ENCODE assay signal across 21 cellular contexts in the genomic region with DNA sequence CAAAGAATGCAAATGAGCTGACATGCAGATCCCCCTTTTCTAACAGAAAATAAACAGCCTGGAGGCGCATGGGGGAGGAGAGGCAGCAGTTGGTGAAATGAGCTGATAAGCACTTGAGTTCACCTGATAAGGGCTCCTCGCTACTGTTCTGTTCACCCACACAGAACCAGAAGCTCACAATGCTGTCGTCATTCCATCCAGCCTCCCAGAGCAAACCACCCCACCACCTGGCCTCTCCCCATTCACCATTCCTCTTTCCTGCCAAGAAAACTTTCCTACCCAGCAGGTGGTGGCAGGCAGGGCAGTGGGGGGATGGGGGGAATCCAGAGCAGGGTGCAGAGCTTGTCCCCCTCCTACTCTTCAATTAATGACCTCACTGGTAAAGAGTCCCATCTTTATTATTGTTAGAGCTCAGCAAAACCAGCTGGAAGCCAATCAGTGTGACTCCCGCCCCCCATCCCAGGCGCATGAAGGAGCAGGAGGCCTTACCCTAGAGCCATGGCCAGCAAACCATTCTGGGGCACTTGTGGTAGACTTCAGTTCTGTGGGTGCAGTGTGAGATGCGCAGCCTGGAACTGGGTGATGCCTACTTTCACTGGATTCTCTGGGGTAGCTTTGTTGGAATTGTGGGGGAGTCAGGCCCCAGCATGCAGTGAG.
A peak's percentile ranks its signal among the peaks of the same experiment; 100 is the strongest.
DNase-seq lines count a peak whose midpoint lies in the region; FAIRE-seq and TF ChIP-seq lines count a peak whose summit lies in the region.
"Had no signal": no experiment of that assay in that cellular context is flagged by ENCODE, and none has a peak within 500 bp of the region (broad histone marks: within the 10 kb centered on the region; RNA-seq: fewer than 3 reads in every experiment).

No MANE protein-coding gene starts in this region.

- no peak for TF ChIP-seq RAD21 in H1 (IDR thresholded peaks at IDR 0.05 in 1 of 2, conservative IDR thresholded peaks at IDR 0.05 in 1 of 2; ENCODE audit: low read depth in 2 of 2, low read length in 2 of 2)

- H3K9me3 ChIP-seq in breast epithelium (no peaks in the 10 kb centered on the region), H1 (ENCODE audit: insufficient read depth in 2 of 2, low read depth in 1 of 2, low read length in 1 of 2) (no peaks in the 10 kb centered on the region), ovary (no peaks in the 10 kb centered on the region)
- H3K9me3 ChIP-seq: A549, thoracic aorta had no signal

- H3K4me3 ChIP-seq in breast epithelium (no peak overlapping the region), H1 (ENCODE audit: extremely low read depth in 1 of 4, insufficient read depth in 2 of 4, low read depth in 3 of 4, low read length in 4 of 4) (no peak overlapping the region), ovary (no peak overlapping the region)
- H3K4me3 ChIP-seq: A549, thoracic aorta had no signal

- no peak overlapping the region for H3K27ac Mint-ChIP-seq in MCF 10A (ENCODE audit: low read depth, unreplicated experiment)
- H3K27ac Mint-ChIP-seq: activated naive CD4-positive, alpha-beta T cell treated with anti-CD3 and anti-CD28 coated beads, Interleukin-2, amount 10 ng/mL, durations not matched to agents 7 days and 5 days; IgD-negative memory B cell; T-cell had no signal

- TF ChIP-seq POLR2A in breast epithelium (IDR thresholded peaks at IDR 0.05): no peak
- TF ChIP-seq POLR2A in H1 (IDR thresholded peaks at IDR 0.05; ENCODE audit: control extremely low read depth in 1 of 2, low read depth in 2 of 2, low read length in 2 of 2): no peak
- no peak for TF ChIP-seq POLR2A in ovary (IDR thresholded peaks at IDR 0.05)

- intact Hi-C loops in MCF 10A (cut with micrococcal nuclease): no loop called here
- intact Hi-C loops in breast epithelium (cut with DNase I; ENCODE audit: low total_unique reads): no loop called here
- intact Hi-C loops in ovary (cut with DNase I): no loop called here

- no peak for FAIRE-seq in H1 (lab: Jason Lieb, UNC)
- FAIRE-seq: A549, endometrium had no signal

- peak overlapping the region; percentile 14; the same call in 1 of the 2 replicates for H2BK12ac ChIP-seq in H1 (ENCODE audit: low read depth, low read length)

- no peak overlapping the region for H3K4me3 Mint-ChIP-seq in MCF 10A (ENCODE audit: unreplicated experiment)
- H3K4me3 Mint-ChIP-seq: activated naive CD4-positive, alpha-beta T cell treated with anti-CD3 and anti-CD28 coated beads, Interleukin-2, amount 10 ng/mL, durations not matched to agents 7 days and 5 days; IgD-negative memory B cell; neural crest cell; T-cell had no signal

- no peak overlapping the region for H2BK5ac ChIP-seq in H1 (ENCODE audit: low read depth, low read length)

- no peak overlapping the region for H2BK20ac ChIP-seq in H1 (ENCODE audit: low read length)

- H3K27me3 Mint-ChIP-seq in MCF 10A (ENCODE audit: insufficient read depth, unreplicated experiment): no peaks in the 10 kb centered on the region
- H3K27me3 Mint-ChIP-seq: activated naive CD4-positive, alpha-beta T cell treated with anti-CD3 and anti-CD28 coated beads, Interleukin-2, amount 10 ng/mL, durations not matched to agents 7 days and 5 days; IgD-negative memory B cell had no signal

- peaks cover 8% of the 10 kb centered on the region for H3K9me3 Mint-ChIP-seq in MCF 10A (ENCODE audit: unreplicated experiment)
- H3K9me3 Mint-ChIP-seq: activated naive CD4-positive, alpha-beta T cell treated with anti-CD3 and anti-CD28 coated beads, Interleukin-2, amount 10 ng/mL, durations not matched to agents 7 days and 5 days; IgD-negative memory B cell; T-cell had no signal

- no peaks in the 10 kb centered on the region for H3K4me1 Mint-ChIP-seq in MCF 10A (ENCODE audit: insufficient read depth, unreplicated experiment)
- H3K4me1 Mint-ChIP-seq: activated naive CD4-positive, alpha-beta T cell treated with anti-CD3 and anti-CD28 coated beads, Interleukin-2, amount 10 ng/mL, durations not matched to agents 7 days and 5 days; IgD-negative memory B cell; neural crest cell; T-cell had no signal

- H3K36me3 ChIP-seq in breast epithelium (no peaks in the 10 kb centered on the region), H1 (ENCODE audit: control insufficient read depth in 2 of 4, insufficient read depth in 4 of 4, low read length in 3 of 4) (no peaks in the 10 kb centered on the region), ovary (no peaks in the 10 kb centered on the region)
- H3K36me3 ChIP-seq: thoracic aorta had no signal

- H3K18ac ChIP-seq in H1 (ENCODE audit: extremely low read depth, low read length): peak overlapping the region; percentile 83; the same call in 1 of the 2 replicates

- H3K79me2 ChIP-seq in H1 (ENCODE audit: control insufficient read depth in 1 of 2, insufficient read depth in 2 of 2, low read length in 2 of 2): no peaks in the 10 kb centered on the region

- TF ChIP-seq CTCF in MCF 10A (IDR thresholded peaks at IDR 0.05; ENCODE audit: unreplicated experiment): no peak
- TF ChIP-seq CTCF in breast epithelium (IDR thresholded peaks at IDR 0.05): no peak
- no peak for TF ChIP-seq CTCF in H1 (IDR thresholded peaks at IDR 0.05; ENCODE audit: control extremely low read depth in 1 of 3, insufficient read depth in 1 of 3, low read depth in 1 of 3, low read length in 3 of 3)
- TF ChIP-seq CTCF in ovary (IDR thresholded peaks at IDR 0.05): no peak

- H3K27ac ChIP-seq in breast epithelium (no peak overlapping the region), H1 (ENCODE audit: low read depth, low read length) (no peak overlapping the region), ovary (no peak overlapping the region)
- H3K27ac ChIP-seq: A549, C4-2B, thoracic aorta, VCaP had no signal

- H4K20me1 ChIP-seq in H1 (replicated peaks in 1 of 2; ENCODE audit: control insufficient read depth in 1 of 2, insufficient read depth in 2 of 2, low read length in 2 of 2): no peaks in the 10 kb centered on the region

- no peak overlapping the region for H4K8ac ChIP-seq in H1 (ENCODE audit: extremely low read depth, insufficient read depth, low read length)

- peaks cover 0 to 26% of the 10 kb centered on the region in 2 donors for H3K27me3 ChIP-seq in breast epithelium
- no peaks in the 10 kb centered on the region for H3K27me3 ChIP-seq in H1 (replicated peaks in 1 of 4; ENCODE audit: control insufficient read depth in 3 of 4, extremely low read depth in 1 of 4, insufficient read depth in 3 of 4, low read length in 3 of 4)
- no peaks in the 10 kb centered on the region for H3K27me3 ChIP-seq in ovary

- CTCF ChIA-PET in MCF 10A (lab: Yijun Ruan, JAX) (interaction anchor here (0.6 to 1.8 kb wide), 4 partner anchors 9 to 483 kb away, joined by 3 to 10 read pairs (median 3); no protein-coding TSS in a partner anchor), H1 (lab: Charles Lee; ENCODE audit: partially characterized antibody) (interaction anchor here (0.6 to 1.6 kb wide), 4 partner anchors 10 to 138 kb away, joined by 3 to 6 read pairs (median 4); no protein-coding TSS in a partner anchor)

- H2BK120ac ChIP-seq in H1 (replicated peaks; ENCODE audit: low read depth, low read length): no peak overlapping the region

- H3K23ac ChIP-seq in H1 (ENCODE audit: insufficient read length): no peak overlapping the region

- no peaks in the 10 kb centered on the region for H3K36me3 Mint-ChIP-seq in MCF 10A (ENCODE audit: insufficient read depth, unreplicated experiment)
- H3K36me3 Mint-ChIP-seq: activated naive CD4-positive, alpha-beta T cell treated with anti-CD3 and anti-CD28 coated beads, Interleukin-2, amount 10 ng/mL, durations not matched to agents 7 days and 5 days; IgD-negative memory B cell; T-cell had no signal

- BruUV-seq in MCF 10A (replicated peaks; lab: Mats Ljungman, UMichigan): no TSS peak

- H3K9ac ChIP-seq in H1 (replicated peaks in 1 of 4; ENCODE audit: extremely low read depth in 1 of 4, low read depth in 3 of 4, low read length in 3 of 4): no peak overlapping the region

- WGBS in H1 (ENCODE audit: extremely low coverage in 1 of 2, insufficient coverage in 1 of 2, insufficient read length in 1 of 2, insufficient replicate concordance in 2 of 2, low coverage in 1 of 2, low lambda C conversion rate in 2 of 2, missing lambda C conversion rate in 1 of 2), 2 experiments: 65% methylated on average over 2 of the region's 6 CpGs; no CpG with 5 or more reads in 1 of the 2 experiments
- WGBS in ovary, 3 donors: 30 to 40% (median 34%) methylated on average over 6 of the region's 6 CpGs

- H2AK5ac ChIP-seq in H1 (ENCODE audit: low read depth, low read length): no peak overlapping the region

- H2AFZ ChIP-seq in H1 (ENCODE audit: low read length): no peak overlapping the region

- TF ChIP-seq EP300 in H1 (IDR thresholded peaks at IDR 0.05; ENCODE audit: borderline replicate concordance in 1 of 2, low read depth in 2 of 2, low read length in 2 of 2) (no peak), ovary (IDR thresholded peaks at IDR 0.05) (no peak)

- H3K23me2 ChIP-seq in H1 (ENCODE audit: low read depth, low read length): no peaks in the 10 kb centered on the region

- no peak overlapping the region for H2BK15ac ChIP-seq in H1 (ENCODE audit: low read length)

- H3K4me1 ChIP-seq in breast epithelium (no peaks in the 10 kb centered on the region), H1 (replicated peaks in 1 of 4; ENCODE audit: control insufficient read depth in 3 of 4, insufficient read depth in 4 of 4, low read length in 3 of 4) (peaks cover 0 to 7% (median 0%) of the 10 kb centered on the region in 4 experiments; a peak in 2 of 7 replicates), ovary (ENCODE audit: insufficient read depth) (no peaks in the 10 kb centered on the region)
- H3K4me1 ChIP-seq: A549 had no signal

- DNase-seq in MCF 10A (ENCODE audit: unreplicated experiment): peak; percentile 0
- DNase-seq in breast epithelium (ENCODE audit: low spot score in 2 of 2): no peak
- peak; percentile 69 to 87 for DNase-seq in NCI-H524 (lab: John Stamatoyannopoulos, UW)
- DNase-seq in H1 (ENCODE audit: low read depth in 1 of 2, low spot score in 2 of 2): no peak
- no peak for DNase-seq in DMS79 (lab: John Stamatoyannopoulos, UW)
- DNase-seq in stimulated activated CD4-positive, alpha-beta T cell treated with anti-CD3 and anti-CD28 coated beads, Interleukin-2, amount 100 ng/mL, for 48 hours: no peak
- no peak for DNase-seq in ovary
- no peak for DNase-seq in SW480 (ENCODE audit: low spot score)
- DNase-seq: activated CD4-positive, alpha-beta T cell treated with anti-CD3 and anti-CD28 coated beads, Interleukin-2, amount 50 U/mL, for 4 hours; activated naive CD4-positive, alpha-beta T cell treated with anti-CD3 and anti-CD28 coated beads, Interleukin-2, amount 10 ng/mL, durations not matched to agents 7 days and 5 days; GOT3; left colon; stimulated activated CD4-positive, alpha-beta T cell treated with anti-CD3 and anti-CD28 coated beads, Interleukin-12 subunit alpha, Interleukin-12 subunit beta, amount 100 ng/mL, for 4 hours; T-cell had no signal

- no peaks in the 10 kb centered on the region for H3K79me1 ChIP-seq in H1 (ENCODE audit: low read depth, low read length)

- no peak overlapping the region for H3K14ac ChIP-seq in H1 (ENCODE audit: insufficient read length)

- H3K4me2 ChIP-seq in H1 (ENCODE audit: insufficient read depth in 1 of 2, low read depth in 2 of 2, low read length in 2 of 2): peak overlapping the region in 1 of 2 experiments; percentile 36; a peak in 2 of 4 replicates
- H3K4me2 ChIP-seq: A549 had no signal

- POLR2A ChIA-PET in MCF 10A (lab: Yijun Ruan, JAX) (interaction anchor here (1.4 kb wide), 1 partner anchor 10 kb away, joined by 5 read pairs; no protein-coding TSS in a partner anchor), H1 (lab: Charles Lee; ENCODE audit: partially characterized antibody) (interaction anchor here (0.5 kb wide), 1 partner anchor 16 kb away, joined by 4 read pairs; no protein-coding TSS in a partner anchor)

- no peak overlapping the region for H4K5ac ChIP-seq in H1 (ENCODE audit: insufficient read length, low read depth, low read length)

- no peak overlapping the region for H3K4ac ChIP-seq in H1 (replicated peaks; ENCODE audit: insufficient read length, low read depth, low read length)

- no peak overlapping the region for H3K56ac ChIP-seq in H1 (replicated peaks; ENCODE audit: insufficient read length, low read depth, low read length)

- H4K91ac ChIP-seq in H1 (replicated peaks; ENCODE audit: insufficient read length, low read length): peak overlapping the region; percentile 42

Comparison
In these comparisons a context has a peak if more than half of its experiments do, and no peak if none do; other contexts are left out.
1. DNase-seq: peak in MCF 10A (single experiment) and NCI-H524 (2 of 2); none in breast epithelium (0 of 2), H1 (0 of 2), DMS79 (single experiment), stimulated activated CD4-positive, alpha-beta T cell treated with anti-CD3 and anti-CD28 coated beads, Interleukin-2, amount 100 ng/mL, for 48 hours (0 of 2), ovary (0 of 5) and SW480 (single experiment).